1 cellular context compared by ENCODE assay signal in the genomic region with DNA sequence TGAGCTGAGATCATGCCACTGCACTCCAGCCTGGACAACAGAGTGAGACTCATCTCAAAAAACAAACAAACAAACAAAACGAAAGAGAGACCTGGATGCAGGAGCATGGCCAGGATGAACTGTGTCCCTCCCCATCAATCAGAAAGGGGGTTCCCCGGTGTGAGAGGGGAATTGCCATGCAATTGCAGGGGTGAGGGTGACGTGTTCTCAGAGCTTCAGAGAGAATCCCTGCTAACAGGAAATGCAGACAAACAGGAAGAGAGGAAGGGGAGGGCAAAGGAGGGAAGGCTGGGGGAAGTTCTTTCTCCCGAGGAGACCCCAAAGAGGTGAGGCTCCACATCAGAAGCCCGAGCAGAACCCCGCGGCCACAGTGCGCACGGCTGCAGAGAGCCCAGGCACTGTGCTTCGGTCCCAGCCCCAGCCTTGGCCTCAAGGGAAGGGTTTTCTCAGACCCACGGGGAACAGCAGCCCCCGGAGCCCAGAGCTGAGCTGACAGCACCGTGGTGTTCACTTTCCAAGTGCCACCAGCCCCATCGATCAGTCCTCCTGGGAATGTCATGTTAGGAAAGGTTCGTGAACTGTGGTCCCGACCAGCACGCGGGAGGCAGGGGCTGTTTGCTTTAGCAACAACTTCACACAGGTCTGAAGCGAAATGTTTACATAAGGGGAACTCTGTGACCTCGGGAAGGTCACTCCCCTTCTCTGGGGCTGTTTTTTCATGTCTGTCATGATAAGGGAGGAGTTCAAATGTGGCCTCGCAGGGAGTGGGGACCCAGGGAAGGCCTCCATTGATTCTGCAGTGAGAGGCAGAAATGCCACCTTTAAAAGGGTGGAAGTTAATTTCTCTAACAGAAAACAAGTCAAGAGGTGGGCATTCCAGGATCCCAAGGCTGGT.
TF ChIP-seq lines count a peak whose summit lies in the region.

No MANE protein-coding gene starts in this region.

TF ChIP-seq in K562, 482 proteins besides CTCF, POLR2A, EP300 and RAD21 (continued from another document):
- TF ChIP-seq, protein P1, sequence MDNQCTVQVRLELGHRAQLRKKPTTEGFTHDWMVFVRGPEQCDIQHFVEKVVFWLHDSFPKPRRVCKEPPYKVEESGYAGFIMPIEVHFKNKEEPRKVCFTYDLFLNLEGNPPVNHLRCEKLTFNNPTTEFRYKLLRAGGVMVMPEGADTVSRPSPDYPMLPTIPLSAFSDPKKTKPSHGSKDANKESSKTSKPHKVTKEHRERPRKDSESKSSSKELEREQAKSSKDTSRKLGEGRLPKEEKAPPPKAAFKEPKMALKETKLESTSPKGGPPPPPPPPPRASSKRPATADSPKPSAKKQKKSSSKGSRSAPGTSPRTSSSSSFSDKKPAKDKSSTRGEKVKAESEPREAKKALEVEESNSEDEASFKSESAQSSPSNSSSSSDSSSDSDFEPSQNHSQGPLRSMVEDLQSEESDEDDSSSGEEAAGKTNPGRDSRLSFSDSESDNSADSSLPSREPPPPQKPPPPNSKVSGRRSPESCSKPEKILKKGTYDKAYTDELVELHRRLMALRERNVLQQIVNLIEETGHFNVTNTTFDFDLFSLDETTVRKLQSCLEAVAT (IDR thresholded peaks at IDR 0.05) = peak in 1 of 2 experiments; percentile 85; a peak in 2 of 4 replicates
- TF ChIP-seq, protein P2, sequence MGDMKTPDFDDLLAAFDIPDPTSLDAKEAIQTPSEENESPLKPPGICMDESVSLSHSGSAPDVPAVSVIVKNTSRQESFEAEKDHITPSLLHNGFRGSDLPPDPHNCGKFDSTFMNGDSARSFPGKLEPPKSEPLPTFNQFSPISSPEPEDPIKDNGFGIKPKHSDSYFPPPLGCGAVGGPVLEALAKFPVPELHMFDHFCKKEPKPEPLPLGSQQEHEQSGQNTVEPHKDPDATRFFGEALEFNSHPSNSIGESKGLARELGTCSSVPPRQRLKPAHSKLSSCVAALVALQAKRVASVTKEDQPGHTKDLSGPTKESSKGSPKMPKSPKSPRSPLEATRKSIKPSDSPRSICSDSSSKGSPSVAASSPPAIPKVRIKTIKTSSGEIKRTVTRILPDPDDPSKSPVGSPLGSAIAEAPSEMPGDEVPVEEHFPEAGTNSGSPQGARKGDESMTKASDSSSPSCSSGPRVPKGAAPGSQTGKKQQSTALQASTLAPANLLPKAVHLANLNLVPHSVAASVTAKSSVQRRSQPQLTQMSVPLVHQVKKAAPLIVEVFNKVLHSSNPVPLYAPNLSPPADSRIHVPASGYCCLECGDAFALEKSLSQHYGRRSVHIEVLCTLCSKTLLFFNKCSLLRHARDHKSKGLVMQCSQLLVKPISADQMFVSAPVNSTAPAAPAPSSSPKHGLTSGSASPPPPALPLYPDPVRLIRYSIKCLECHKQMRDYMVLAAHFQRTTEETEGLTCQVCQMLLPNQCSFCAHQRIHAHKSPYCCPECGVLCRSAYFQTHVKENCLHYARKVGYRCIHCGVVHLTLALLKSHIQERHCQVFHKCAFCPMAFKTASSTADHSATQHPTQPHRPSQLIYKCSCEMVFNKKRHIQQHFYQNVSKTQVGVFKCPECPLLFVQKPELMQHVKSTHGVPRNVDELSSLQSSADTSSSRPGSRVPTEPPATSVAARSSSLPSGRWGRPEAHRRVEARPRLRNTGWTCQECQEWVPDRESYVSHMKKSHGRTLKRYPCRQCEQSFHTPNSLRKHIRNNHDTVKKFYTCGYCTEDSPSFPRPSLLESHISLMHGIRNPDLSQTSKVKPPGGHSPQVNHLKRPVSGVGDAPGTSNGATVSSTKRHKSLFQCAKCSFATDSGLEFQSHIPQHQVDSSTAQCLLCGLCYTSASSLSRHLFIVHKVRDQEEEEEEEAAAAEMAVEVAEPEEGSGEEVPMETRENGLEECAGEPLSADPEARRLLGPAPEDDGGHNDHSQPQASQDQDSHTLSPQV (IDR thresholded peaks at IDR 0.05) = peak; percentile 71; the same call in 1 of the 2 replicates
- TF ChIP-seq, protein P3, sequence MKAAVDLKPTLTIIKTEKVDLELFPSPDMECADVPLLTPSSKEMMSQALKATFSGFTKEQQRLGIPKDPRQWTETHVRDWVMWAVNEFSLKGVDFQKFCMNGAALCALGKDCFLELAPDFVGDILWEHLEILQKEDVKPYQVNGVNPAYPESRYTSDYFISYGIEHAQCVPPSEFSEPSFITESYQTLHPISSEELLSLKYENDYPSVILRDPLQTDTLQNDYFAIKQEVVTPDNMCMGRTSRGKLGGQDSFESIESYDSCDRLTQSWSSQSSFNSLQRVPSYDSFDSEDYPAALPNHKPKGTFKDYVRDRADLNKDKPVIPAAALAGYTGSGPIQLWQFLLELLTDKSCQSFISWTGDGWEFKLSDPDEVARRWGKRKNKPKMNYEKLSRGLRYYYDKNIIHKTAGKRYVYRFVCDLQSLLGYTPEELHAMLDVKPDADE (conservative IDR thresholded peaks at IDR 0.05; ENCODE audit: control insufficient read depth, low read depth, low read length) = no peak
- TF ChIP-seq NR2C1 (IDR thresholded peaks at IDR 0.05) (peak; percentile 63), NR2C1 (tag; IDR thresholded peaks at IDR 0.05) (peak; percentile 70), ZNF121 (CRISPR knock-in tag; conservative IDR thresholded peaks at IDR 0.05) (0 out of 2 replicates have a peak, but pooled peaks have one; percentile 8), DMBX1 (CRISPR knock-in tag; IDR thresholded peaks at IDR 0.05; ENCODE audit: borderline replicate concordance) (0 out of 2 replicates have a peak, but pooled peaks have one; percentile 8), FOXA3 (CRISPR knock-in tag; conservative IDR thresholded peaks at IDR 0.05 in 1 of 2, IDR thresholded peaks at IDR 0.05 in 1 of 2) (peak; percentile 39 to 82; a peak in 3 of 4 replicates), RBFOX2 (IDR thresholded peaks at IDR 0.05; ENCODE audit: low read depth, low read length) (peak; percentile 39), MAFG (tag; conservative IDR thresholded peaks at IDR 0.05) (no peak), L3MBTL2 (IDR thresholded peaks at IDR 0.05) (peak; percentile 59), HDAC8 (tag; IDR thresholded peaks at IDR 0.05) (no peak), NR2C2 (CRISPR knock-in tag; IDR thresholded peaks at IDR 0.05) (no peak), NR2C2 (tag; IDR thresholded peaks at IDR 0.05) (peak; percentile 35; the same call in 1 of the 2 replicates), PHF8 (IDR thresholded peaks at IDR 0.05; ENCODE audit: borderline replicate concordance, low read length) (peak; percentile 4; the same call in 1 of the 2 replicates), ZFX (CRISPR knock-in tag; IDR thresholded peaks at IDR 0.05) (peak; percentile 37; the same call in 1 of the 2 replicates), HMG20B (CRISPR knock-in tag; IDR thresholded peaks at IDR 0.05) (no peak), MAZ (CRISPR knock-in tag; conservative IDR thresholded peaks at IDR 0.05 in 1 of 2, IDR thresholded peaks at IDR 0.05 in 1 of 2) (0 out of 4 replicates have a peak, but pooled peaks of 1 of the 2 experiments have one; percentile 20), CEBPG (CRISPR knock-in tag; IDR thresholded peaks at IDR 0.05) (no peak), CEBPG (tag; conservative IDR thresholded peaks at IDR 0.05 in 1 of 2, IDR thresholded peaks at IDR 0.05 in 1 of 2) (no peak), ZNF436 (CRISPR knock-in tag; IDR thresholded peaks at IDR 0.05) (no peak), MTA1 (IDR thresholded peaks at IDR 0.05; ENCODE audit: borderline replicate concordance) (0 out of 2 replicates have a peak, but pooled peaks have one; percentile 19), DNMT1 (IDR thresholded peaks at IDR 0.05) (no peak)
- TF ChIP-seq, protein P4, sequence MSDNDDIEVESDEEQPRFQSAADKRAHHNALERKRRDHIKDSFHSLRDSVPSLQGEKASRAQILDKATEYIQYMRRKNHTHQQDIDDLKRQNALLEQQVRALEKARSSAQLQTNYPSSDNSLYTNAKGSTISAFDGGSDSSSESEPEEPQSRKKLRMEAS (CRISPR knock-in tag; IDR thresholded peaks at IDR 0.05) = peak; percentile 52; the same call in 1 of the 2 replicates
